In the genomic region with DNA sequence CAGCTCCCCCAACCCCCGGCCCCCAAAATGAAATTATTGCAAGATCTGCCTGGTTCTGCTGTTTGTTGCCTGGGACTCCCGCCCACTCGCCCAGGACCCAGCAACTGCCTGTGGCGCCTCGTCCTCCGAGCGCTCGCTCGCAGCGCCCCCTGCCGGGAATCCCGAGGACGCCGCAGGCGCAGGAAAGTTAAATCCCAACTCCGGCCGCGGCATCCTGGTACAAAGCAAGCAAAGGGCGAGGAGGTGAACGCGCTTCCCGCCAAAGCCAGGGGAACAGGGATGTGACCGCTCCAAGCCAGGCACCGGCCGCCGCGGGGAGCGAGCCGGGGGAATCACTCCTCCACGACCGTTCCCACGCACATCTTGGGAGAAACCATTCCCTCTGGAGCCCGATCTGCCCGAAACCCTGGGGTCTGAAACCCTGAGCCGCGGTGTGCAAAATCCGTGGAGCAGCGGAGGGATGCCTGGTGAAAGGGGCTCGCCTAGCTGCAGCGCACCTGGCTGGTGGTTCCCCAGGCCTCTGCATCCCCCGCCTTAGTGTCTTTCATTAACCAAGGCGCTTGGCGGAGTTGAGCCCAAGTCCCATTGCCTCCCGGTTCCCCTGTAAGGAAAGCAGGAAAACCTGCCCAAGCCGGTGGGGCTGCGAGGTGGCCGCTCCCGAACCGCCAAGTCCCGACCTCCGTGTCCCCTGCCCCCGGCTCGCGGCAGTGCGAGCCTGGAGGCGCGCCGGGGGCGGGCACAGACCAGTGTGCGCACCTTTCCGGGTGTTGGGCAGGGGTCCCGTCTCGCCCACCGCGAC, we compare ENCODE assay signal across 8 cellular contexts. TPM values are rescaled to one million over a fixed set of nuclear protein-coding genes. Genes with fewer than 3 reads are reported as not detected.
DNase-seq lines count a peak whose midpoint lies in the region; ATAC-seq and TF ChIP-seq lines count a peak whose summit lies in the region.

No MANE protein-coding gene starts in this region.

- H3K27ac Mint-ChIP-seq in stimulated activated naive B cell treated with anti-CD40 and anti-IgM and Interleukin-4, amounts not matched to agents 10 μg/mL and 1 μg/mL and 100 μg/mL, for 72 hours = no peak overlapping the region

- DNase-seq in G401 (ENCODE audit: low spot score) (peak; percentile 59), NB4 (ENCODE audit: low read depth) (peak; percentile 34), middle frontal gyrus (ENCODE audit: extremely low spot score, low spot score) (peak; percentile 59), AML-193 (lab: John Stamatoyannopoulos, UW) (no peak)
- peak; percentile 26 for DNase-seq in activated CD4-positive, alpha-beta T cell treated with anti-CD3 and anti-CD28 coated beads, Interleukin-2, amount 50 U/mL, for 1 hour
- DNase-seq in stimulated activated naive B cell treated with anti-CD40 and anti-IgM and Interleukin-4, amounts not matched to agents 10 μg/mL and 1 μg/mL and 100 μg/mL, for 72 hours = peak; percentile 21

- no peak for TF ChIP-seq POLR2A in NB4 (IDR thresholded peaks at IDR 0.05; ENCODE audit: extremely low read depth, insufficient read length)

- in situ Hi-C loops in G401 (cut with HindIII; ENCODE audit: low sequenced_read_pairs) = no loop called here

- H3K27me3 Mint-ChIP-seq in stimulated activated naive B cell treated with anti-CD40 and anti-IgM and Interleukin-4, amounts not matched to agents 10 μg/mL and 1 μg/mL and 100 μg/mL, for 72 hours = peaks cover 31 to 47% of the 10 kb centered on the region in 2 donors

- TF ChIP-seq CTCF in NB4 (IDR thresholded peaks at IDR 0.05; ENCODE audit: low read depth, low read length) = peak; percentile 41

- no peaks in the 10 kb centered on the region for H3K9me3 Mint-ChIP-seq in stimulated activated naive B cell treated with anti-CD40 and anti-IgM and Interleukin-4, amounts not matched to agents 10 μg/mL and 1 μg/mL and 100 μg/mL, for 72 hours

- H3K4me1 Mint-ChIP-seq in stimulated activated naive B cell treated with anti-CD40 and anti-IgM and Interleukin-4, amounts not matched to agents 10 μg/mL and 1 μg/mL and 100 μg/mL, for 72 hours = peaks cover 10 to 19% of the 10 kb centered on the region in 2 donors

- no peaks in the 10 kb centered on the region for H3K36me3 Mint-ChIP-seq in stimulated activated naive B cell treated with anti-CD40 and anti-IgM and Interleukin-4, amounts not matched to agents 10 μg/mL and 1 μg/mL and 100 μg/mL, for 72 hours

- H3K4me3 Mint-ChIP-seq in stimulated activated naive B cell treated with anti-CD40 and anti-IgM and Interleukin-4, amounts not matched to agents 10 μg/mL and 1 μg/mL and 100 μg/mL, for 72 hours = peak overlapping the region in 1 of 2 donors; percentile 36

- ATAC-seq in GM21825 (IDR thresholded peaks at IDR 0.05; ENCODE audit: unreplicated experiment) (peak; percentile 67), esophagus mucosa (peak; percentile 60)
- peak in 1 of 2 donors; percentile 63 for ATAC-seq in stimulated activated naive B cell treated with anti-CD40 and anti-IgM and Interleukin-4, amounts not matched to agents 10 μg/mL and 1 μg/mL and 100 μg/mL, for 72 hours (replicated peaks)

- H3K4me3 ChIP-seq in NB4 (ENCODE audit: low read depth, low read length) = no peak overlapping the region

RNA-seq across cellular contexts. Expression of gene SEMA5A, which starts 1.2 kb away (rescaled TPM):
- total RNA-seq in G401 (2014; rRNA removed; shearing (Covaris generic)) = 0.55 and 0.95 TPM in 2 replicates
- total RNA-seq in esophagus mucosa = 5.5 TPM

Comparison
In these comparisons a context has a peak if more than half of its experiments do, and no peak if none do; other contexts are left out.
1. DNase-seq: peak in G401 (single experiment), NB4 (single experiment), activated CD4-positive, alpha-beta T cell treated with anti-CD3 and anti-CD28 coated beads, Interleukin-2, amount 50 U/mL, for 1 hour (single experiment), middle frontal gyrus (single experiment) and stimulated activated naive B cell treated with anti-CD40 and anti-IgM and Interleukin-4, amounts not matched to agents 10 μg/mL and 1 μg/mL and 100 μg/mL, for 72 hours (single experiment); none in AML-193 (0 of 2).